In genomic region chr2:111246620-111247061, GRCh38 we compare ENCODE assay signal across 21 cellular contexts.
"Had no signal": no experiment of that assay in that cellular context is flagged by ENCODE, and none has a peak within 500 bp of the region (broad histone marks: within the 10 kb centered on the region; RNA-seq: fewer than 3 reads in every experiment).

No MANE protein-coding gene starts in this region.

- H3K4me3 Mint-ChIP-seq: activated naive CD8-positive, alpha-beta T cell; effector memory CD8-positive, alpha-beta T cell; nephron had no signal

- H3K9ac ChIP-seq: parathyroid adenoma had no signal

- H3K27ac ChIP-seq: adrenal gland, ascending aorta, brain microvascular endothelial cell, esophagus squamous epithelium, heart left ventricle, parathyroid adenoma, testis, upper lobe of left lung had no signal

- H3K79me2 ChIP-seq: parathyroid adenoma had no signal

- H3K4me1 ChIP-seq: ascending aorta, esophagus squamous epithelium, parathyroid adenoma, testis, upper lobe of left lung had no signal

- H3K27ac Mint-ChIP-seq: activated naive CD8-positive, alpha-beta T cell; effector memory CD8-positive, alpha-beta T cell; nephron had no signal

- H3K36me3 ChIP-seq: adrenal gland, ascending aorta, esophagus squamous epithelium, upper lobe of left lung had no signal

- H2AFZ ChIP-seq: parathyroid adenoma had no signal

- H3K27me3 ChIP-seq: adrenal gland, ascending aorta, brain microvascular endothelial cell, esophagus squamous epithelium, heart left ventricle, testis, upper lobe of left lung had no signal

- H3K36me3 Mint-ChIP-seq: activated naive CD8-positive, alpha-beta T cell had no signal

- H3K27me3 Mint-ChIP-seq: activated naive CD8-positive, alpha-beta T cell; effector memory CD8-positive, alpha-beta T cell had no signal

- H3K9me3 ChIP-seq: adrenal gland, ascending aorta, esophagus squamous epithelium, heart left ventricle, testis, upper lobe of left lung had no signal

- H3K4me2 ChIP-seq: smooth muscle cell had no signal

- ATAC-seq: effector memory CD8-positive, alpha-beta T cell; heart left ventricle; right cardiac atrium had no signal

- DNase-seq: activated gamma-delta T cell treated with Interleukin-2 at 50 U/mL for 16 hours; activated T-cell treated with anti-CD3 and anti-CD28 coated beads, Interleukin-2, amount 50 U/mL, for 1 hour; adrenal gland; brain microvascular endothelial cell; caudate nucleus; effector memory CD8-positive, alpha-beta T cell; esophagus squamous epithelium; heart left ventricle; midbrain; right cardiac atrium; stimulated activated CD4-positive, alpha-beta T cell treated with anti-CD3 and anti-CD28 coated beads, Interleukin-2, amount 100 ng/mL, for 48 hours; stimulated activated CD8-positive, alpha-beta memory T cell treated with anti-CD3 and anti-CD28 coated beads, Interleukin-4, amount 100 ng/mL, for 48 hours; stimulated activated naive CD4-positive, alpha-beta T cell; T-helper 1 cell; testis; upper lobe of left lung had no signal

- H3K4me3 ChIP-seq: adrenal gland, ascending aorta, esophagus squamous epithelium, heart left ventricle, smooth muscle cell, testis, upper lobe of left lung had no signal
